In genomic region chr5:143092711-143093451, GRCh38 we compare ENCODE assay signal across 1 cellular context.
A peak's percentile ranks its signal among the peaks of the same experiment; 100 is the strongest.
TF ChIP-seq lines count a peak whose summit lies in the region.

No MANE protein-coding gene starts in this region.

TF ChIP-seq in K562, 482 proteins besides CTCF, POLR2A, EP300 and RAD21:
- TF ChIP-seq CEBPB (tag; IDR thresholded peaks at IDR 0.05), result peak; percentile 32; the same call in 1 of the 2 replicates
